In genomic region chr18:26226229-26227050, GRCh38 we compare ENCODE assay signal across 1 cellular context.
TF ChIP-seq lines count a peak whose summit lies in the region.

A gene with protein sequence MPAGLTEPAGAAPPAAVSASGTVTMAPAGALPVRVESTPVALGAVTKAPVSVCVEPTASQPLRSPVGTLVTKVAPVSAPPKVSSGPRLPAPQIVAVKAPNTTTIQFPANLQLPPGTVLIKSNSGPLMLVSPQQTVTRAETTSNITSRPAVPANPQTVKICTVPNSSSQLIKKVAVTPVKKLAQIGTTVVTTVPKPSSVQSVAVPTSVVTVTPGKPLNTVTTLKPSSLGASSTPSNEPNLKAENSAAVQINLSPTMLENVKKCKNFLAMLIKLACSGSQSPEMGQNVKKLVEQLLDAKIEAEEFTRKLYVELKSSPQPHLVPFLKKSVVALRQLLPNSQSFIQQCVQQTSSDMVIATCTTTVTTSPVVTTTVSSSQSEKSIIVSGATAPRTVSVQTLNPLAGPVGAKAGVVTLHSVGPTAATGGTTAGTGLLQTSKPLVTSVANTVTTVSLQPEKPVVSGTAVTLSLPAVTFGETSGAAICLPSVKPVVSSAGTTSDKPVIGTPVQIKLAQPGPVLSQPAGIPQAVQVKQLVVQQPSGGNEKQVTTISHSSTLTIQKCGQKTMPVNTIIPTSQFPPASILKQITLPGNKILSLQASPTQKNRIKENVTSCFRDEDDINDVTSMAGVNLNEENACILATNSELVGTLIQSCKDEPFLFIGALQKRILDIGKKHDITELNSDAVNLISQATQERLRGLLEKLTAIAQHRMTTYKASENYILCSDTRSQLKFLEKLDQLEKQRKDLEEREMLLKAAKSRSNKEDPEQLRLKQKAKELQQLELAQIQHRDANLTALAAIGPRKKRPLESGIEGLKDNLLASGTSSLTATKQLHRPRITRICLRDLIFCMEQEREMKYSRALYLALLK (plus strand): TSS chr18:26226445. CDS start chr18:26226934, 489 bp downstream.

TF ChIP-seq in HEK293, 187 proteins besides CTCF, POLR2A, EP300 and RAD21 (continued from another document and continues in another):
- TF ChIP-seq MYNN (tag by site-specific recombination; IDR thresholded peaks at IDR 0.05; ENCODE audit: borderline replicate concordance), result no peak
- no peak; the same call in 1 of the 2 replicates for TF ChIP-seq ZSCAN30 (tag by site-specific recombination; IDR thresholded peaks at IDR 0.05)
- TF ChIP-seq ZSCAN18 (tag by site-specific recombination; IDR thresholded peaks at IDR 0.05), result no peak
- no peak for TF ChIP-seq ZNF701 (tag by site-specific recombination; IDR thresholded peaks at IDR 0.05)
- peak; percentile 70 for TF ChIP-seq SP3 (tag by site-specific recombination; IDR thresholded peaks at IDR 0.05)
- peak; percentile 61; the same call in 1 of the 2 replicates for TF ChIP-seq BCL11B (tag by site-specific recombination; IDR thresholded peaks at IDR 0.05; ENCODE audit: low read depth)
- TF ChIP-seq ZNF121 (tag by site-specific recombination; IDR thresholded peaks at IDR 0.05), result no peak
- no peak for TF ChIP-seq ZNF624 (tag by site-specific recombination; IDR thresholded peaks at IDR 0.05)
- TF ChIP-seq, protein P1, sequence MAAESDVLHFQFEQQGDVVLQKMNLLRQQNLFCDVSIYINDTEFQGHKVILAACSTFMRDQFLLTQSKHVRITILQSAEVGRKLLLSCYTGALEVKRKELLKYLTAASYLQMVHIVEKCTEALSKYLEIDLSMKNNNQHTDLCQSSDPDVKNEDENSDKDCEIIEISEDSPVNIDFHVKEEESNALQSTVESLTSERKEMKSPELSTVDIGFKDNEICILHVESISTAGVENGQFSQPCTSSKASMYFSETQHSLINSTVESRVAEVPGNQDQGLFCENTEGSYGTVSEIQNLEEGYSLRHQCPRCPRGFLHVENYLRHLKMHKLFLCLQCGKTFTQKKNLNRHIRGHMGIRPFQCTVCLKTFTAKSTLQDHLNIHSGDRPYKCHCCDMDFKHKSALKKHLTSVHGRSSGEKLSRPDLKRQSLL (tag by site-specific recombination; IDR thresholded peaks at IDR 0.05), result no peak
- no peak for TF ChIP-seq ZNF426 (tag by site-specific recombination; IDR thresholded peaks at IDR 0.05)
- TF ChIP-seq ZNF548 (tag by site-specific recombination; IDR thresholded peaks at IDR 0.05), result no peak
- TF ChIP-seq, protein P2, sequence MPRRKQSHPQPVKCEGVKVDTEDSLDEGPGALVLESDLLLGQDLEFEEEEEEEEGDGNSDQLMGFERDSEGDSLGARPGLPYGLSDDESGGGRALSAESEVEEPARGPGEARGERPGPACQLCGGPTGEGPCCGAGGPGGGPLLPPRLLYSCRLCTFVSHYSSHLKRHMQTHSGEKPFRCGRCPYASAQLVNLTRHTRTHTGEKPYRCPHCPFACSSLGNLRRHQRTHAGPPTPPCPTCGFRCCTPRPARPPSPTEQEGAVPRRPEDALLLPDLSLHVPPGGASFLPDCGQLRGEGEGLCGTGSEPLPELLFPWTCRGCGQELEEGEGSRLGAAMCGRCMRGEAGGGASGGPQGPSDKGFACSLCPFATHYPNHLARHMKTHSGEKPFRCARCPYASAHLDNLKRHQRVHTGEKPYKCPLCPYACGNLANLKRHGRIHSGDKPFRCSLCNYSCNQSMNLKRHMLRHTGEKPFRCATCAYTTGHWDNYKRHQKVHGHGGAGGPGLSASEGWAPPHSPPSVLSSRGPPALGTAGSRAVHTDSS (tag by site-specific recombination; IDR thresholded peaks at IDR 0.05), result no peak
- TF ChIP-seq ZNF157 (tag by site-specific recombination; IDR thresholded peaks at IDR 0.05), result no peak
- TF ChIP-seq ZNF48 (tag by site-specific recombination; IDR thresholded peaks at IDR 0.05), result no peak
- TF ChIP-seq, protein P3, sequence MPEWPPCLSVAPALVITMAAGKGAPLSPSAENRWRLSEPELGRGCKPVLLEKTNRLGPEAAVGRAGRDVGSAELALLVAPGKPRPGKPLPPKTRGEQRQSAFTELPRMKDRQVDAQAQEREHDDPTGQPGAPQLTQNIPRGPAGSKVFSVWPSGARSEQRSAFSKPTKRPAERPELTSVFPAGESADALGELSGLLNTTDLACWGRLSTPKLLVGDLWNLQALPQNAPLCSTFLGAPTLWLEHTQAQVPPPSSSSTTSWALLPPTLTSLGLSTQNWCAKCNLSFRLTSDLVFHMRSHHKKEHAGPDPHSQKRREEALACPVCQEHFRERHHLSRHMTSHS (tag by site-specific recombination; IDR thresholded peaks at IDR 0.05), result no peak
- TF ChIP-seq ZNF24 (tag by site-specific recombination; IDR thresholded peaks at IDR 0.05), result no peak
- no peak for TF ChIP-seq ZBTB49 (tag by site-specific recombination; IDR thresholded peaks at IDR 0.05; ENCODE audit: low read depth)
- no peak for TF ChIP-seq MEIS1 (CRISPR knock-in tag; IDR thresholded peaks at IDR 0.05; ENCODE audit: borderline replicate concordance)
- TF ChIP-seq ZNF433 (tag by site-specific recombination; IDR thresholded peaks at IDR 0.05; ENCODE audit: low read depth), result no peak
- no peak for TF ChIP-seq ZNF362 (tag by site-specific recombination; IDR thresholded peaks at IDR 0.05)
- TF ChIP-seq GLIS2 (tag by site-specific recombination; IDR thresholded peaks at IDR 0.05), result peak; percentile 96
- TF ChIP-seq OVOL3 (tag by site-specific recombination; IDR thresholded peaks at IDR 0.05), result no peak
- TF ChIP-seq ZNF776 (tag by site-specific recombination; IDR thresholded peaks at IDR 0.05; ENCODE audit: borderline replicate concordance), result no peak
- TF ChIP-seq SETDB1 (IDR thresholded peaks at IDR 0.05; ENCODE audit: insufficient read length, low read length), result no peak
- no peak; the same call in 1 of the 2 replicates for TF ChIP-seq ZFP69B (tag by site-specific recombination; IDR thresholded peaks at IDR 0.05)
- TF ChIP-seq ZBTB21 (tag by site-specific recombination; IDR thresholded peaks at IDR 0.05), result peak; percentile 78
- TF ChIP-seq IKZF3 (tag by site-specific recombination; IDR thresholded peaks at IDR 0.05), result peak; percentile 95
- no peak for TF ChIP-seq ZNF114 (tag by site-specific recombination; IDR thresholded peaks at IDR 0.05)
- no peak for TF ChIP-seq ZNF571 (tag by site-specific recombination; IDR thresholded peaks at IDR 0.05)
- peak; percentile 87 for TF ChIP-seq ZFP37 (tag by site-specific recombination; IDR thresholded peaks at IDR 0.05)
- TF ChIP-seq TCF7L2 (IDR thresholded peaks at IDR 0.05; ENCODE audit: borderline replicate concordance, low read depth, low read length), result no peak
- TF ChIP-seq ZNF664 (tag by site-specific recombination; IDR thresholded peaks at IDR 0.05), result no peak
- no peak for TF ChIP-seq ZNF521 (tag by site-specific recombination; IDR thresholded peaks at IDR 0.05)
- no peak for TF ChIP-seq ZNF292 (tag by site-specific recombination; IDR thresholded peaks at IDR 0.05; ENCODE audit: borderline replicate concordance, low read depth)
- TF ChIP-seq, protein P4, sequence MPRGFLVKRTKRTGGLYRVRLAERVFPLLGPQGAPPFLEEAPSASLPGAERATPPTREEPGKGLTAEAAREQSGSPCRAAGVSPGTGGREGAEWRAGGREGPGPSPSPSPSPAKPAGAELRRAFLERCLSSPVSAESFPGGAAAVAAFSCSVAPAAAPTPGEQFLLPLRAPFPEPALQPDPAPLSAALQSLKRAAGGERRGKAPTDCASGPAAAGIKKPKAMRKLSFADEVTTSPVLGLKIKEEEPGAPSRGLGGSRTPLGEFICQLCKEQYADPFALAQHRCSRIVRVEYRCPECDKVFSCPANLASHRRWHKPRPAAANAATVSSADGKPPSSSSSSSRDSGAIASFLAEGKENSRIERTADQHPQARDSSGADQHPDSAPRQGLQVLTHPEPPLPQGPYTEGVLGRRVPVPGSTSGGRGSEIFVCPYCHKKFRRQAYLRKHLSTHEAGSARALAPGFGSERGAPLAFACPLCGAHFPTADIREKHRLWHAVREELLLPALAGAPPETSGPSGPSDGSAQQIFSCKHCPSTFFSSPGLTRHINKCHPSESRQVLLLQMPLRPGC (tag by site-specific recombination; IDR thresholded peaks at IDR 0.05), result 0 out of 2 replicates have a peak, but pooled peaks have one; percentile 33
- TF ChIP-seq ZNF610 (tag by site-specific recombination; IDR thresholded peaks at IDR 0.05; ENCODE audit: borderline replicate concordance), result 0 out of 2 replicates have a peak, but pooled peaks have one; percentile 44
- no peak for TF ChIP-seq ZNF202 (tag by site-specific recombination; IDR thresholded peaks at IDR 0.05; ENCODE audit: borderline replicate concordance)
- TF ChIP-seq ZBTB1 (tag by site-specific recombination; IDR thresholded peaks at IDR 0.05), result no peak
- no peak for TF ChIP-seq ZNF138 (tag by site-specific recombination; IDR thresholded peaks at IDR 0.05; ENCODE audit: borderline replicate concordance)
- no peak for TF ChIP-seq ZNF747 (tag by site-specific recombination; IDR thresholded peaks at IDR 0.05)
- TF ChIP-seq ZNF654 (tag by site-specific recombination; IDR thresholded peaks at IDR 0.05; ENCODE audit: low read depth), result no peak
- TF ChIP-seq KLF9 (tag by site-specific recombination; IDR thresholded peaks at IDR 0.05; ENCODE audit: low read depth), result 0 out of 2 replicates have a peak, but pooled peaks have one; percentile 35
- no peak for TF ChIP-seq ZNF658 (tag by site-specific recombination; IDR thresholded peaks at IDR 0.05)
- TF ChIP-seq OSR2 (tag by site-specific recombination; IDR thresholded peaks at IDR 0.05), result peak; percentile 70
- no peak for TF ChIP-seq ZNF19 (tag by site-specific recombination; IDR thresholded peaks at IDR 0.05; ENCODE audit: low read depth)
- 0 out of 2 replicates have a peak, but pooled peaks have one; percentile 42 for TF ChIP-seq ZNF391 (tag by site-specific recombination; IDR thresholded peaks at IDR 0.05; ENCODE audit: borderline replicate concordance, low read depth)
- TF ChIP-seq ZNF324 (tag by site-specific recombination; IDR thresholded peaks at IDR 0.05), result no peak; the same call in 1 of the 2 replicates
- TF ChIP-seq RBAK (tag by site-specific recombination; IDR thresholded peaks at IDR 0.05), result no peak
- no peak for TF ChIP-seq ZNF223 (tag by site-specific recombination; IDR thresholded peaks at IDR 0.05)
- TF ChIP-seq ZNF2 (tag by site-specific recombination; IDR thresholded peaks at IDR 0.05), result no peak
- TF ChIP-seq, protein P5, sequence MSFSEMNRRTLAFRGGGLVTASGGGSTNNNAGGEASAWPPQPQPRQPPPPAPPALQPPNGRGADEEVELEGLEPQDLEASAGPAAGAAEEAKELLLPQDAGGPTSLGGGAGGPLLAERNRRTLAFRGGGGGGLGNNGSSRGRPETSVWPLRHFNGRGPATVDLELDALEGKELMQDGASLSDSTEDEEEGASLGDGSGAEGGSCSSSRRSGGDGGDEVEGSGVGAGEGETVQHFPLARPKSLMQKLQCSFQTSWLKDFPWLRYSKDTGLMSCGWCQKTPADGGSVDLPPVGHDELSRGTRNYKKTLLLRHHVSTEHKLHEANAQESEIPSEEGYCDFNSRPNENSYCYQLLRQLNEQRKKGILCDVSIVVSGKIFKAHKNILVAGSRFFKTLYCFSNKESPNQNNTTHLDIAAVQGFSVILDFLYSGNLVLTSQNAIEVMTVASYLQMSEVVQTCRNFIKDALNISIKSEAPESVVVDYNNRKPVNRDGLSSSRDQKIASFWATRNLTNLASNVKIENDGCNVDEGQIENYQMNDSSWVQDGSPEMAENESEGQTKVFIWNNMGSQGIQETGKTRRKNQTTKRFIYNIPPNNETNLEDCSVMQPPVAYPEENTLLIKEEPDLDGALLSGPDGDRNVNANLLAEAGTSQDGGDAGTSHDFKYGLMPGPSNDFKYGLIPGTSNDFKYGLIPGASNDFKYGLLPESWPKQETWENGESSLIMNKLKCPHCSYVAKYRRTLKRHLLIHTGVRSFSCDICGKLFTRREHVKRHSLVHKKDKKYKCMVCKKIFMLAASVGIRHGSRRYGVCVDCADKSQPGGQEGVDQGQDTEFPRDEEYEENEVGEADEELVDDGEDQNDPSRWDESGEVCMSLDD (tag by site-specific recombination; IDR thresholded peaks at IDR 0.05), result peak; percentile 72; the same call in 1 of the 2 replicates
